12 cellular contexts compared by ENCODE assay signal in the genomic region with DNA sequence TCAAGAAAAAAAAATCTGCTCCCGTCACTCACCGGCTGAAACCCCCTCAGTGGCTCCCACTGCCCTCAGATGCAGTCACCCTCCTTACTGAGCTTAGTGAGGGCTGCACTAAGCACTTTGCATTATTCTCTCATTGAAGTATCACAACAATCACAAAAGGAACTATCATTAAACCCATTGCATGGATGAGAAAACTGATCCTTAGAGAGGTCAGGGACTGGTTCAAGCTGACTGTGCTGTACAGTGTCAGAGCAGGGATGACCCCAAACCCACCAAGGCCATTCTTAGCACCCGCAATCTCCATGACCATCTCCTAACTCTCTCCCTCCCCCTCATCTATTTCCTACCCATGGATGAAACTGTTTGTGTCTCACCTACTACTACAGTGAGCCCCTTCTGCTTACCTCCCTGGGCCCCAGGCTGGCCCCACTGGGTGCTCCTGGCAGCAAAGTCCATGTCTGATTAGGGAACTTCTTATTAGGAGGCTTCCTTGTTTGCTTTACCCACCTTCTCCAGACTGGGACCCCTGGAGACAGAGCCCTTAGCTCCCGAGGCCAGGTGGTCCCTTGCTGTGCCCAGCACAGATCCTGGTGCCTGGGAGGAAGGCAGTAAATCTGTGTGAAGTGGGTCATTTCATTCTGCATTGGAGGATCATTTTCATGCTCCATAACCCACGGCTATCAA.
DNase-seq lines count a peak whose midpoint lies in the region; ATAC-seq and TF ChIP-seq lines count a peak whose summit lies in the region.
"Had no signal": no experiment of that assay in that cellular context is flagged by ENCODE, and none has a peak within 500 bp of the region (broad histone marks: within the 10 kb centered on the region; RNA-seq: fewer than 3 reads in every experiment).

No MANE protein-coding gene starts in this region.

- H3K4ac ChIP-seq in neuronal stem cell (ENCODE audit: low read length): no peak overlapping the region

- peak overlapping the region in 2 of 4 donors; percentile 14 to 73 for H3K4me3 Mint-ChIP-seq in CD4-positive, CD25-positive, alpha-beta regulatory T cell
- no peak overlapping the region for H3K4me3 Mint-ChIP-seq in glutamatergic neuron (ENCODE audit: unreplicated experiment)

- no peak overlapping the region for H3K4me3 ChIP-seq in CD4-positive, CD25-positive, alpha-beta regulatory T cell (ENCODE audit: low read depth, low read length)
- H3K4me3 ChIP-seq in HEK293 (ENCODE audit: low read depth, low read length) (no peak overlapping the region), adipocyte (ENCODE audit: low read length) (no peak overlapping the region), neuronal stem cell (ENCODE audit: low read length in 2 of 2) (no peak overlapping the region)
- H3K4me3 ChIP-seq: SK-N-MC had no signal

- H3K4me1 Mint-ChIP-seq in CD4-positive, CD25-positive, alpha-beta regulatory T cell: peaks cover 4 to 71% (median 35%) of the 10 kb centered on the region in 4 donors
- peaks cover 11% of the 10 kb centered on the region for H3K4me1 Mint-ChIP-seq in glutamatergic neuron (ENCODE audit: low read depth, unreplicated experiment)

- H3K4me2 ChIP-seq in neuronal stem cell (ENCODE audit: insufficient read depth, low read length, poor library complexity, severe bottlenecking): no peak overlapping the region

- no peak overlapping the region for H3K18ac ChIP-seq in neuronal stem cell (ENCODE audit: low read length)

- H2BK5ac ChIP-seq in neuronal stem cell (ENCODE audit: low read length): peak overlapping the region; percentile 28

- H3K9me3 ChIP-seq in CD4-positive, CD25-positive, alpha-beta regulatory T cell (ENCODE audit: control insufficient read depth in 2 of 2, low read length in 2 of 2): no peaks in the 10 kb centered on the region
- H3K9me3 ChIP-seq in HEK293 (ENCODE audit: control insufficient read depth, insufficient read depth, low read depth, low read length): no peaks in the 10 kb centered on the region
- no peaks in the 10 kb centered on the region for H3K9me3 ChIP-seq in adipocyte (ENCODE audit: control insufficient read depth, low read length)
- H3K9me3 ChIP-seq in neuronal stem cell (replicated peaks in 1 of 2; ENCODE audit: control insufficient read depth in 2 of 2, insufficient read depth in 1 of 2, low read depth in 1 of 2, low read length in 2 of 2): no peaks in the 10 kb centered on the region
- H3K9me3 ChIP-seq: Caco-2 had no signal

- H3K14ac ChIP-seq in neuronal stem cell (ENCODE audit: low read length): no peak overlapping the region

- H2BK15ac ChIP-seq in neuronal stem cell (ENCODE audit: low read length): peak overlapping the region; percentile 91

- H2BK12ac ChIP-seq in neuronal stem cell (ENCODE audit: low read length): no peak overlapping the region

- H3K9ac ChIP-seq in adipocyte (ENCODE audit: low read length) (peak overlapping the region; percentile 50), neuronal stem cell (ENCODE audit: low read depth, low read length, poor library complexity) (no peak overlapping the region)

- peak overlapping the region; percentile 87 to 94 (median 93) for H3K27ac Mint-ChIP-seq in CD4-positive, CD25-positive, alpha-beta regulatory T cell
- H3K27ac Mint-ChIP-seq in glutamatergic neuron (ENCODE audit: unreplicated experiment): no peak overlapping the region

- WGBS in neuronal stem cell (ENCODE audit: extremely low coverage in 2 of 2, insufficient read length in 2 of 2, insufficient replicate concordance in 1 of 2), 2 donors: no CpG with 5 or more reads among the region's 5 CpGs

- ATAC-seq in CD4-positive, CD25-positive, alpha-beta regulatory T cell (ENCODE audit: low read depth in 2 of 2): no peak
- no peak for ATAC-seq in GM21381 (IDR thresholded peaks at IDR 0.05; ENCODE audit: unreplicated experiment)

- H3K27ac ChIP-seq in CD4-positive, CD25-positive, alpha-beta regulatory T cell (ENCODE audit: insufficient read depth, low read length, poor library complexity, severe bottlenecking): peak overlapping the region; percentile 72
- no peak overlapping the region for H3K27ac ChIP-seq in HEK293 (ENCODE audit: extremely low read depth, low read depth, low read length)
- H3K27ac ChIP-seq in neuronal stem cell (replicated peaks; ENCODE audit: low read length): no peak overlapping the region
- H3K27ac ChIP-seq: SK-N-MC had no signal

- no peak overlapping the region for H3K23ac ChIP-seq in neuronal stem cell (ENCODE audit: low read depth, low read length, poor library complexity)

- POLR2A ChIA-PET in HEK293 (lab: Yijun Ruan, JAX): interaction anchor here (1.2 kb wide), 1 partner anchor 139 kb away, joined by 3 read pairs; a partner anchor contains a TSS

- no peaks in the 10 kb centered on the region for H3K36me3 ChIP-seq in CD4-positive, CD25-positive, alpha-beta regulatory T cell (ENCODE audit: control insufficient read depth, insufficient read depth, low read length)
- H3K36me3 ChIP-seq in HEK293 (ENCODE audit: control insufficient read depth in 2 of 2, insufficient read depth in 1 of 2, low read length in 2 of 2) (no peaks in the 10 kb centered on the region), adipocyte (ENCODE audit: control insufficient read depth, insufficient read depth, low read length, severe bottlenecking) (no peaks in the 10 kb centered on the region), neuronal stem cell (replicated peaks in 1 of 2; ENCODE audit: control insufficient read depth in 2 of 2, insufficient read depth in 2 of 2, low read length in 2 of 2) (no peaks in the 10 kb centered on the region)

- no peak overlapping the region for H2BK120ac ChIP-seq in neuronal stem cell (ENCODE audit: low read depth, low read length)

- no peaks in the 10 kb centered on the region for H3K79me1 ChIP-seq in neuronal stem cell (ENCODE audit: low read depth, low read length)

- no peak overlapping the region for H4K8ac ChIP-seq in neuronal stem cell (ENCODE audit: low read depth, low read length)

- no peaks in the 10 kb centered on the region for H3K27me3 ChIP-seq in CD4-positive, CD25-positive, alpha-beta regulatory T cell (ENCODE audit: control insufficient read depth, insufficient read depth, low read length)
- peaks cover 5% of the 10 kb centered on the region for H3K27me3 ChIP-seq in adipocyte (replicated peaks; ENCODE audit: control insufficient read depth, insufficient read depth, low read length)
- no peaks in the 10 kb centered on the region for H3K27me3 ChIP-seq in neuronal stem cell (ENCODE audit: control insufficient read depth in 3 of 3, insufficient read depth in 3 of 3, low read depth in 1 of 3, low read length in 3 of 3)

- H4K91ac ChIP-seq in neuronal stem cell (ENCODE audit: low read depth, low read length, poor library complexity): no peak overlapping the region

- no peak for TF ChIP-seq CTCF in HEK293 (tag by site-specific recombination; IDR thresholded peaks at IDR 0.05)
- TF ChIP-seq CTCF in glutamatergic neuron (IDR thresholded peaks at IDR 0.05; ENCODE audit: partially characterized antibody, unreplicated experiment): no peak

- no peaks in the 10 kb centered on the region for H3K36me3 Mint-ChIP-seq in CD4-positive, CD25-positive, alpha-beta regulatory T cell
- H3K36me3 Mint-ChIP-seq in glutamatergic neuron (ENCODE audit: unreplicated experiment): peaks cover 4% of the 10 kb centered on the region

- peak overlapping the region; percentile 27 for H2AK5ac ChIP-seq in neuronal stem cell (ENCODE audit: low read depth, low read length)

- no peaks in the 10 kb centered on the region for H3K9me3 Mint-ChIP-seq in CD4-positive, CD25-positive, alpha-beta regulatory T cell
- H3K9me3 Mint-ChIP-seq in glutamatergic neuron (ENCODE audit: unreplicated experiment): peaks cover 7% of the 10 kb centered on the region

- no peak for DNase-seq in CD4-positive, CD25-positive, alpha-beta regulatory T cell
- DNase-seq in adipocyte (ENCODE audit: low read depth) (no peak), neuronal stem cell (ENCODE audit: low spot score) (no peak), NAMALWA (ENCODE audit: low spot score) (no peak), glutamatergic neuron (no peak)
- DNase-seq in stimulated activated CD4-positive, alpha-beta T cell treated with anti-CD3 and anti-CD28 coated beads, Interleukin-12 subunit alpha, Interleukin-12 subunit beta, amount 100 ng/mL, for 4 hours: no peak
- DNase-seq: Caco-2, NCI-H2227 treated with DMSO at 0.1 percent for 48 hours, occipital lobe had no signal

- no peaks in the 10 kb centered on the region for H3K27me3 Mint-ChIP-seq in CD4-positive, CD25-positive, alpha-beta regulatory T cell
- H3K27me3 Mint-ChIP-seq in glutamatergic neuron (ENCODE audit: unreplicated experiment): peaks cover 13% of the 10 kb centered on the region

- H3K4me1 ChIP-seq in CD4-positive, CD25-positive, alpha-beta regulatory T cell (ENCODE audit: control insufficient read depth, insufficient read depth, low read length, poor library complexity, severe bottlenecking): peaks cover 52% of the 10 kb centered on the region
- H3K4me1 ChIP-seq in HEK293 (ENCODE audit: control insufficient read depth, insufficient read depth, low read length) (no peaks in the 10 kb centered on the region), adipocyte (ENCODE audit: control insufficient read depth, insufficient read depth, low read length) (peaks cover 37% of the 10 kb centered on the region), neuronal stem cell (ENCODE audit: control insufficient read depth in 2 of 2, insufficient read depth in 1 of 2, low read depth in 1 of 2, low read length in 2 of 2) (peaks cover 3 to 7% of the 10 kb centered on the region in 2 donors)

- H2AFZ ChIP-seq in neuronal stem cell (ENCODE audit: low read length): no peak overlapping the region

- CTCF ChIA-PET in HEK293 (lab: Yijun Ruan, JAX): interaction anchor here (0.6 kb wide), 1 partner anchor 217 kb away, joined by 3 read pairs; no protein-coding TSS in a partner anchor

TF ChIP-seq in HEK293, 187 proteins besides CTCF, POLR2A, EP300 and RAD21:
- no peak for TF ChIP-seq GLIS2 (tag by site-specific recombination; IDR thresholded peaks at IDR 0.05)
- TF ChIP-seq GLIS1 (tag by site-specific recombination; IDR thresholded peaks at IDR 0.05): peak; percentile 62
- peak; percentile 65 for TF ChIP-seq ZIC2 (tag by site-specific recombination; IDR thresholded peaks at IDR 0.05)
- TF ChIP-seq ZFP37 (tag by site-specific recombination; IDR thresholded peaks at IDR 0.05): no peak
- no peak for TF ChIP-seq ZNF510 (tag by site-specific recombination; IDR thresholded peaks at IDR 0.05; ENCODE audit: insufficient replicate concordance)
